Comparison of ENCODE assay signal across 30 cellular contexts in the genomic region with DNA sequence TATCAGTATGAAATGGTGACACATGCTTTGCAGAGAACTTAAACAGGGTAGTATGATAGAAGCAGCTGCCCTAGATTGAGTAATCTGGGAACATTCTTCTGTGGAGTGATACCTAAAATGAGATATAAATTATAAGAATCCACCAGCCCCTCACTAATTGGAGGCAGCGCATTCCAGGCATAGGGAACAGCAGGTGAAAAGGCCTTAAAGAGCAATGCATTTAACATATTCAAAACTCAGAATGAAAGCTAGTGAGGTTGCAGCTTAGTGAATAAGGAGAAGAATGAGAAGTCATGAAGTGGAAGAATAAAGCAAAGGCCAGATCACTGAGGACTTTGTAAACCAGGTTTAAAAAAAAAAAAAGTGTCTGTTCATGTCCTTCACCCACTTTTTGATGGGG. TPM values are rescaled to one million over a fixed set of nuclear protein-coding genes. Genes with fewer than 3 reads are reported as not detected.
DNase-seq lines count a peak whose midpoint lies in the region; ATAC-seq, FAIRE-seq and TF ChIP-seq lines count a peak whose summit lies in the region.
"Had no signal": no experiment of that assay in that cellular context is flagged by ENCODE, and none has a peak within 500 bp of the region (broad histone marks: within the 10 kb centered on the region; RNA-seq: fewer than 3 reads in every experiment).

No MANE protein-coding gene starts in this region.

- intact Hi-C loops in activated CD4-positive, alpha-beta T cell treated with anti-CD3 and anti-CD28 coated beads for 36 hours (cut with DNase I, micrococcal nuclease), result no loop called here
- intact Hi-C loops in left cardiac atrium (cut with DNase I), result no loop called here

- TF ChIP-seq EP300 in H1 (IDR thresholded peaks at IDR 0.05; ENCODE audit: borderline replicate concordance in 1 of 2, low read depth in 2 of 2, low read length in 2 of 2), result no peak

- H3F3A ChIP-seq in GM23338 (replicated peaks; ENCODE audit: low read depth), result no peaks in the 10 kb centered on the region

- no peak overlapping the region for H4K5ac ChIP-seq in H1 (ENCODE audit: insufficient read length, low read depth, low read length)

- no peak overlapping the region for H3K4me2 ChIP-seq in GM23338
- H3K4me2 ChIP-seq in H1 (ENCODE audit: insufficient read depth in 1 of 2, low read depth in 2 of 2, low read length in 2 of 2), result no peak overlapping the region
- H3K4me2 ChIP-seq: BLaER1 had no signal

- H3K36me3 ChIP-seq in GM23338 (ENCODE audit: insufficient read depth) (no peaks in the 10 kb centered on the region), H1 (ENCODE audit: control insufficient read depth in 2 of 4, insufficient read depth in 4 of 4, low read length in 3 of 4) (no peaks in the 10 kb centered on the region)
- H3K36me3 ChIP-seq: BE2C, BLaER1 had no signal

- H2BK5ac ChIP-seq in H1 (ENCODE audit: low read depth, low read length), result no peak overlapping the region

- H3K4me3 ChIP-seq in GM23338 (no peak overlapping the region), H1 (ENCODE audit: extremely low read depth in 1 of 4, insufficient read depth in 2 of 4, low read depth in 3 of 4, low read length in 4 of 4) (no peak overlapping the region)
- H3K4me3 ChIP-seq: BLaER1, GM12878 had no signal

- H3K14ac ChIP-seq in H1 (ENCODE audit: insufficient read length), result no peak overlapping the region

- no peaks in the 10 kb centered on the region for H3K79me1 ChIP-seq in H1 (ENCODE audit: low read depth, low read length)

- H2BK12ac ChIP-seq in H1 (ENCODE audit: low read depth, low read length), result no peak overlapping the region

- peak; percentile 16 for DNase-seq in GM23338 (ENCODE audit: low spot score)
- DNase-seq in H1 (ENCODE audit: low read depth in 1 of 2, low spot score in 2 of 2), result no peak
- DNase-seq in activated T-cell treated with anti-CD3 and anti-CD28 coated beads, Interleukin-2, amount 50 U/mL, for 1 hour, result no peak
- no peak for DNase-seq in activated CD4-positive, alpha-beta T cell treated with anti-CD3 and anti-CD28 coated beads for 36 hours
- DNase-seq in left cardiac atrium, result no peak
- DNase-seq: 8988T; ACHN; BE2C; C1 segment of cervical spinal cord; Caco-2; CD4-positive, alpha-beta T cell; CD8-positive, alpha-beta T cell; DMS 273 treated with DMSO at 0.1 percent for 48 hours; DMS153; DMS53; DMS79; DND-41; EL; GDM1 had no signal

- no peak overlapping the region for H3K27ac ChIP-seq in GM23338 (ENCODE audit: low read depth)
- no peak overlapping the region for H3K27ac ChIP-seq in H1 (ENCODE audit: low read depth, low read length)
- H3K27ac ChIP-seq: BLaER1 had no signal

- CTCF ChIA-PET in H1 (lab: Charles Lee; ENCODE audit: partially characterized antibody), result no interaction called here
- CTCF ChIA-PET in activated CD4-positive, alpha-beta T cell treated with anti-CD3 and anti-CD28 coated beads for 36 hours (lab: Charles Lee), result interaction anchor here (0.6 kb wide), 1 partner anchor 500 kb away, joined by 3 read pairs; no protein-coding TSS in a partner anchor

- no peak for TF ChIP-seq RAD21 in H1 (IDR thresholded peaks at IDR 0.05 in 1 of 2, conservative IDR thresholded peaks at IDR 0.05 in 1 of 2; ENCODE audit: low read depth in 2 of 2, low read length in 2 of 2)

- ATAC-seq in GM23338, result no peak
- ATAC-seq in activated CD4-positive, alpha-beta T cell treated with anti-CD3 and anti-CD28 coated beads for 36 hours, result no peak
- no peak for ATAC-seq in left cardiac atrium
- ATAC-seq: CD8-positive, alpha-beta T cell; GM12878 had no signal

- H3K4me3 Mint-ChIP-seq in GM23338, result no peak overlapping the region
- H3K4me3 Mint-ChIP-seq in activated CD4-positive, alpha-beta T cell treated with anti-CD3 and anti-CD28 coated beads for 36 hours, result no peak overlapping the region
- H3K4me3 Mint-ChIP-seq: CD14-positive monocyte; CD4-positive, alpha-beta T cell; CD8-positive, alpha-beta T cell had no signal

- H3K18ac ChIP-seq in H1 (ENCODE audit: extremely low read depth, low read length), result no peak overlapping the region

- no peak overlapping the region for H2BK20ac ChIP-seq in H1 (ENCODE audit: low read length)

- TF ChIP-seq POLR2A in H1 (IDR thresholded peaks at IDR 0.05; ENCODE audit: control extremely low read depth in 1 of 2, low read depth in 2 of 2, low read length in 2 of 2), result no peak

- TF ChIP-seq CTCF in GM23338 (conservative IDR thresholded peaks at IDR 0.05; ENCODE audit: low read depth in 2 of 2) (no peak), H1 (IDR thresholded peaks at IDR 0.05; ENCODE audit: control extremely low read depth in 1 of 3, insufficient read depth in 1 of 3, low read depth in 1 of 3, low read length in 3 of 3) (no peak)

- no peak overlapping the region for H2BK15ac ChIP-seq in H1 (ENCODE audit: low read length)

- WGBS in H1 (ENCODE audit: extremely low coverage in 1 of 2, insufficient coverage in 1 of 2, insufficient read length in 1 of 2, insufficient replicate concordance in 2 of 2, low coverage in 1 of 2, low lambda C conversion rate in 2 of 2, missing lambda C conversion rate in 1 of 2), 2 experiments, result 75% methylated on average over 1 of the region's 1 CpG; no CpG with 5 or more reads in 1 of the 2 experiments

- no peak overlapping the region for H3K27ac Mint-ChIP-seq in GM23338
- H3K27ac Mint-ChIP-seq in activated CD4-positive, alpha-beta T cell treated with anti-CD3 and anti-CD28 coated beads for 36 hours, result no peak overlapping the region
- H3K27ac Mint-ChIP-seq: CD14-positive monocyte; CD4-positive, alpha-beta T cell; CD8-positive, alpha-beta T cell had no signal

- no peaks in the 10 kb centered on the region for H3K9me3 ChIP-seq in H1 (ENCODE audit: insufficient read depth in 2 of 2, low read depth in 1 of 2, low read length in 1 of 2)
- H3K9me3 ChIP-seq: BE2C, BLaER1, Caco-2 had no signal

- no peak overlapping the region for H2BK120ac ChIP-seq in H1 (replicated peaks; ENCODE audit: low read depth, low read length)

- no peak overlapping the region for H3K23ac ChIP-seq in H1 (ENCODE audit: insufficient read length)

- no peaks in the 10 kb centered on the region; the same call in 2 of the 3 replicates for H3K9me3 Mint-ChIP-seq in GM23338
- peaks cover 1% of the 10 kb centered on the region for H3K9me3 Mint-ChIP-seq in activated CD4-positive, alpha-beta T cell treated with anti-CD3 and anti-CD28 coated beads for 36 hours (ENCODE audit: low read depth)
- H3K9me3 Mint-ChIP-seq: CD4-positive, alpha-beta T cell; CD8-positive, alpha-beta T cell had no signal

- peaks cover 4% of the 10 kb centered on the region; the same call in 2 of the 3 replicates for H3K4me1 Mint-ChIP-seq in GM23338
- H3K4me1 Mint-ChIP-seq in activated CD4-positive, alpha-beta T cell treated with anti-CD3 and anti-CD28 coated beads for 36 hours, result no peaks in the 10 kb centered on the region
- H3K4me1 Mint-ChIP-seq: CD14-positive monocyte had no signal

- H4K20me1 ChIP-seq in GM23338 (replicated peaks; ENCODE audit: insufficient read depth) (no peaks in the 10 kb centered on the region), H1 (replicated peaks in 1 of 2; ENCODE audit: control insufficient read depth in 1 of 2, insufficient read depth in 2 of 2, low read length in 2 of 2) (no peaks in the 10 kb centered on the region)
- H4K20me1 ChIP-seq: BLaER1 had no signal

- H3K9ac ChIP-seq in H1 (replicated peaks in 1 of 4; ENCODE audit: extremely low read depth in 1 of 4, low read depth in 3 of 4, low read length in 3 of 4), result no peak overlapping the region
- H3K9ac ChIP-seq: BLaER1 had no signal

- H3K27me3 Mint-ChIP-seq in GM23338 (ENCODE audit: insufficient read depth, low read depth, poor library complexity), result peaks cover 3% of the 10 kb centered on the region
- no peaks in the 10 kb centered on the region for H3K27me3 Mint-ChIP-seq in activated CD4-positive, alpha-beta T cell treated with anti-CD3 and anti-CD28 coated beads for 36 hours
- H3K27me3 Mint-ChIP-seq: CD4-positive, alpha-beta T cell had no signal

- H3K9me2 ChIP-seq in GM23338 (ENCODE audit: insufficient read depth), result no peaks in the 10 kb centered on the region

- H3K4ac ChIP-seq in H1 (replicated peaks; ENCODE audit: insufficient read length, low read depth, low read length), result no peak overlapping the region

- no peak overlapping the region for H2AFZ ChIP-seq in GM23338
- no peak overlapping the region for H2AFZ ChIP-seq in H1 (ENCODE audit: low read length)

- H3K4me1 ChIP-seq in GM23338 (ENCODE audit: insufficient read depth) (peaks cover 3% of the 10 kb centered on the region; the same call in 1 of the 2 replicates), H1 (replicated peaks in 1 of 4; ENCODE audit: control insufficient read depth in 3 of 4, insufficient read depth in 4 of 4, low read length in 3 of 4) (no peaks in the 10 kb centered on the region)
- H3K4me1 ChIP-seq: BLaER1, Caco-2 had no signal

- no peak overlapping the region for H4K8ac ChIP-seq in H1 (ENCODE audit: extremely low read depth, insufficient read depth, low read length)

- no peaks in the 10 kb centered on the region for H3K79me2 ChIP-seq in GM23338 (replicated peaks; ENCODE audit: insufficient read depth)
- no peaks in the 10 kb centered on the region for H3K79me2 ChIP-seq in H1 (ENCODE audit: control insufficient read depth in 1 of 2, insufficient read depth in 2 of 2, low read length in 2 of 2)

- H3K36me3 Mint-ChIP-seq in GM23338 (ENCODE audit: low read depth), result no peaks in the 10 kb centered on the region
- H3K36me3 Mint-ChIP-seq in activated CD4-positive, alpha-beta T cell treated with anti-CD3 and anti-CD28 coated beads for 36 hours (ENCODE audit: low read depth), result no peaks in the 10 kb centered on the region
- H3K36me3 Mint-ChIP-seq: CD14-positive monocyte; CD8-positive, alpha-beta T cell had no signal

- POLR2A ChIA-PET in H1 (lab: Charles Lee; ENCODE audit: partially characterized antibody), result no interaction called here
- POLR2A ChIA-PET in activated CD4-positive, alpha-beta T cell treated with anti-CD3 and anti-CD28 coated beads for 36 hours (lab: Charles Lee), result interaction anchor here (0.5 kb wide), 1 partner anchor 525 kb away, joined by 6 read pairs; no protein-coding TSS in a partner anchor

- H3K27me3 ChIP-seq in GM23338 (ENCODE audit: insufficient read depth) (no peaks in the 10 kb centered on the region), H1 (replicated peaks in 1 of 4; ENCODE audit: control insufficient read depth in 3 of 4, extremely low read depth in 1 of 4, insufficient read depth in 3 of 4, low read length in 3 of 4) (no peaks in the 10 kb centered on the region)
- H3K27me3 ChIP-seq: BE2C, BLaER1 had no signal

- no peaks in the 10 kb centered on the region for H3K23me2 ChIP-seq in H1 (ENCODE audit: low read depth, low read length)

- H4K91ac ChIP-seq in H1 (replicated peaks; ENCODE audit: insufficient read length, low read length), result no peak overlapping the region

- no peak for FAIRE-seq in H1 (lab: Jason Lieb, UNC)
- FAIRE-seq: A204.1, GM12878, GM12892, GM18507, GM19239 had no signal

- no peak overlapping the region for H2AK5ac ChIP-seq in H1 (ENCODE audit: low read depth, low read length)

- no peak overlapping the region for H3K56ac ChIP-seq in H1 (replicated peaks; ENCODE audit: insufficient read length, low read depth, low read length)

RNA-seq across cellular contexts. Expression of gene ODAM, which starts 4.9 kb away (rescaled TPM):
- total RNA-seq in GM23338 (2014; rRNA removed; shearing (Covaris generic)), result not detected in 2 replicates
- polyA plus RNA-seq in GM23338 (2016; fragmentation: Nextera tagmentation; extraction: Ambion mirVana), result not detected in 2 replicates
- total RNA-seq in H1 (2021; fragmentation: NEBNext Ultra II Directional; extraction: Animal tissue kit (Norgen Biotek cat#: 25700)), result not detected in 2 replicates
- 0.21 TPM in 1 of 2 replicates, not detected in the other for polyA plus RNA-seq in H1 (2011; rRNA removed)
- polyA plus RNA-seq in H1 (2011; cell fraction: cytosol; rRNA removed), result not detected
- polyA plus RNA-seq in H1 (2011; cell fraction: nucleus; rRNA removed), result not detected
- not detected in 4 replicates for polyA plus RNA-seq in H1 (2012, experiment 1 of 2)
- not detected for polyA plus RNA-seq in H1 (2012, experiment 2 of 2)
- 0.20 TPM for polyA plus RNA-seq in H1 (2013, experiment 1 of 2)
- 0.11 TPM for polyA plus RNA-seq in H1 (2013, experiment 2 of 2)
- not detected in 2 replicates for polyA minus RNA-seq in H1 (2011; rRNA and poly(A)+ RNA removed)
- polyA minus RNA-seq in H1 (2011; cell fraction: cytosol; rRNA and poly(A)+ RNA removed), result not detected
- not detected for polyA minus RNA-seq in H1 (2011; cell fraction: nucleus; rRNA and poly(A)+ RNA removed)
- total RNA-seq in activated CD4-positive, alpha-beta T cell treated with anti-CD3 and anti-CD28 coated beads for 36 hours, result not detected
- total RNA-seq in left cardiac atrium, result not detected
- total RNA-seq: A673; CD4-positive, alpha-beta T cell; CD8-positive, alpha-beta T cell; Daoy; G401; GM12878 had no signal
- polyA plus RNA-seq: AG04450, CD14-positive monocyte, GM12878 had no signal

RNA-seq across cellular contexts. Expression of gene FDCSP, which starts 35.3 kb away (rescaled TPM):
- not detected in 2 replicates for total RNA-seq in GM23338 (2014; rRNA removed; shearing (Covaris generic))
- not detected in 2 replicates for polyA plus RNA-seq in GM23338 (2016; fragmentation: Nextera tagmentation; extraction: Ambion mirVana)
- total RNA-seq in H1 (2021; fragmentation: NEBNext Ultra II Directional; extraction: Animal tissue kit (Norgen Biotek cat#: 25700)), result not detected in 2 replicates
- not detected in 2 replicates for polyA plus RNA-seq in H1 (2011; rRNA removed)
- not detected for polyA plus RNA-seq in H1 (2011; cell fraction: cytosol; rRNA removed)
- not detected for polyA plus RNA-seq in H1 (2011; cell fraction: nucleus; rRNA removed)
- polyA plus RNA-seq in H1 (2012, experiment 1 of 2), result not detected in 4 replicates
- polyA plus RNA-seq in H1 (2012, experiment 2 of 2), result not detected
- not detected for polyA plus RNA-seq in H1 (2013, experiment 1 of 2)
- polyA plus RNA-seq in H1 (2013, experiment 2 of 2), result not detected
- polyA minus RNA-seq in H1 (2011; rRNA and poly(A)+ RNA removed), result not detected in 2 replicates
- polyA minus RNA-seq in H1 (2011; cell fraction: cytosol; rRNA and poly(A)+ RNA removed), result not detected
- polyA minus RNA-seq in H1 (2011; cell fraction: nucleus; rRNA and poly(A)+ RNA removed), result not detected
- total RNA-seq in activated CD4-positive, alpha-beta T cell treated with anti-CD3 and anti-CD28 coated beads for 36 hours, result not detected
- total RNA-seq in left cardiac atrium, result not detected
- total RNA-seq: A673; Caco-2; CD4-positive, alpha-beta T cell; CD8-positive, alpha-beta T cell; G401; GM12878 had no signal
- polyA plus RNA-seq: AG04450, CD14-positive monocyte, GM12878 had no signal

RNA-seq across cellular contexts. Expression of gene PRR27, which starts 36.5 kb away (rescaled TPM):
- total RNA-seq in GM23338 (2014; rRNA removed; shearing (Covaris generic)), result not detected in 2 replicates
- polyA plus RNA-seq in GM23338 (2016; fragmentation: Nextera tagmentation; extraction: Ambion mirVana) (not detected in 2 replicates), H1 (2011; rRNA removed) (not detected in 2 replicates)
- total RNA-seq in H1 (2021; fragmentation: NEBNext Ultra II Directional; extraction: Animal tissue kit (Norgen Biotek cat#: 25700)), result not detected in 2 replicates
- polyA plus RNA-seq in H1 (2011; cell fraction: cytosol; rRNA removed), result not detected
- not detected for polyA plus RNA-seq in H1 (2011; cell fraction: nucleus; rRNA removed)
- not detected in 4 replicates for polyA plus RNA-seq in H1 (2012, experiment 1 of 2)
- polyA plus RNA-seq in H1 (2012, experiment 2 of 2), result not detected
- polyA plus RNA-seq in H1 (2013, experiment 1 of 2), result not detected
- polyA plus RNA-seq in H1 (2013, experiment 2 of 2), result not detected
- polyA minus RNA-seq in H1 (2011; rRNA and poly(A)+ RNA removed), result not detected in 2 replicates
- polyA minus RNA-seq in H1 (2011; cell fraction: cytosol; rRNA and poly(A)+ RNA removed), result not detected
- not detected for polyA minus RNA-seq in H1 (2011; cell fraction: nucleus; rRNA and poly(A)+ RNA removed)
- not detected for total RNA-seq in activated CD4-positive, alpha-beta T cell treated with anti-CD3 and anti-CD28 coated beads for 36 hours
- not detected for total RNA-seq in left cardiac atrium
- total RNA-seq: A673; Caco-2; CD4-positive, alpha-beta T cell; CD8-positive, alpha-beta T cell; Daoy; G401; GM12878 had no signal
- polyA plus RNA-seq: AG04450, CD14-positive monocyte, GM12878 had no signal

RNA-seq across cellular contexts. Expression of gene CSN3, which starts 51.8 kb away (rescaled TPM):
- total RNA-seq in GM23338 (2014; rRNA removed; shearing (Covaris generic)), result not detected in 2 replicates
- not detected in 2 replicates for polyA plus RNA-seq in GM23338 (2016; fragmentation: Nextera tagmentation; extraction: Ambion mirVana)
- total RNA-seq in H1 (2021; fragmentation: NEBNext Ultra II Directional; extraction: Animal tissue kit (Norgen Biotek cat#: 25700)), result not detected in 2 replicates
- polyA plus RNA-seq in H1 (2011; rRNA removed), result not detected in 2 replicates
- not detected for polyA plus RNA-seq in H1 (2011; cell fraction: cytosol; rRNA removed)
- not detected for polyA plus RNA-seq in H1 (2011; cell fraction: nucleus; rRNA removed)
- not detected in 4 replicates for polyA plus RNA-seq in H1 (2012, experiment 1 of 2)
- not detected for polyA plus RNA-seq in H1 (2012, experiment 2 of 2)
- polyA plus RNA-seq in H1 (2013, experiment 1 of 2), result not detected
- not detected for polyA plus RNA-seq in H1 (2013, experiment 2 of 2)
- polyA minus RNA-seq in H1 (2011; rRNA and poly(A)+ RNA removed), result not detected in 2 replicates
- not detected for polyA minus RNA-seq in H1 (2011; cell fraction: cytosol; rRNA and poly(A)+ RNA removed)
- polyA minus RNA-seq in H1 (2011; cell fraction: nucleus; rRNA and poly(A)+ RNA removed), result not detected
- total RNA-seq in activated CD4-positive, alpha-beta T cell treated with anti-CD3 and anti-CD28 coated beads for 36 hours, result not detected
- not detected for total RNA-seq in left cardiac atrium
- total RNA-seq: A673; Caco-2; CD4-positive, alpha-beta T cell; CD8-positive, alpha-beta T cell; Daoy; G401; GM12878 had no signal
- polyA plus RNA-seq: AG04450, CD14-positive monocyte, GM12878 had no signal
